In the genomic region with DNA sequence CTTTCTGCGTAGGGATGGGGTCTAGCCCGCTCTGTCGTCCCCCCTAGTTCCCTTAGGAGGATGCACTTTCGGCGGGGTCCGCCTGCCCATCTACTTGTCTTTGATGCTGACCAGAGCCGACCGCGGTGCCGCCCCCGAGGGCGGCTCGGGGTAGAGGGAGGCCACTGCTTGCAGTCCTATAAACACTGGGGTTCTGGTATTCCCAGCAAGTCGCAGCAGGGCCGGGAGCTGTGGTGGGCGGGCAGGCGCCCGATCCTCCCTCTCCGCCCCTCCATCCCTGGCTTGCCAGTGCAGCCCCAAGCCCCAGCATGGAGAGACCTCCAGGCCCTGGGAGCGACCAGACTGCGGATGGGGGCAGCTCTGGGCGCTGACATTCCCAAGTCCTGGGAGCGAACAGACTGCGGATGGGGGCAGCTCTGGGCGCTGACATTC, we compare ENCODE assay signal across 1 cellular context.
TF ChIP-seq lines count a peak whose summit lies in the region.

No MANE protein-coding gene starts in this region.

TF ChIP-seq in GM23338, 12 proteins besides CTCF, POLR2A, EP300 and RAD21 (continued from another document):
- TF ChIP-seq, protein P1, sequence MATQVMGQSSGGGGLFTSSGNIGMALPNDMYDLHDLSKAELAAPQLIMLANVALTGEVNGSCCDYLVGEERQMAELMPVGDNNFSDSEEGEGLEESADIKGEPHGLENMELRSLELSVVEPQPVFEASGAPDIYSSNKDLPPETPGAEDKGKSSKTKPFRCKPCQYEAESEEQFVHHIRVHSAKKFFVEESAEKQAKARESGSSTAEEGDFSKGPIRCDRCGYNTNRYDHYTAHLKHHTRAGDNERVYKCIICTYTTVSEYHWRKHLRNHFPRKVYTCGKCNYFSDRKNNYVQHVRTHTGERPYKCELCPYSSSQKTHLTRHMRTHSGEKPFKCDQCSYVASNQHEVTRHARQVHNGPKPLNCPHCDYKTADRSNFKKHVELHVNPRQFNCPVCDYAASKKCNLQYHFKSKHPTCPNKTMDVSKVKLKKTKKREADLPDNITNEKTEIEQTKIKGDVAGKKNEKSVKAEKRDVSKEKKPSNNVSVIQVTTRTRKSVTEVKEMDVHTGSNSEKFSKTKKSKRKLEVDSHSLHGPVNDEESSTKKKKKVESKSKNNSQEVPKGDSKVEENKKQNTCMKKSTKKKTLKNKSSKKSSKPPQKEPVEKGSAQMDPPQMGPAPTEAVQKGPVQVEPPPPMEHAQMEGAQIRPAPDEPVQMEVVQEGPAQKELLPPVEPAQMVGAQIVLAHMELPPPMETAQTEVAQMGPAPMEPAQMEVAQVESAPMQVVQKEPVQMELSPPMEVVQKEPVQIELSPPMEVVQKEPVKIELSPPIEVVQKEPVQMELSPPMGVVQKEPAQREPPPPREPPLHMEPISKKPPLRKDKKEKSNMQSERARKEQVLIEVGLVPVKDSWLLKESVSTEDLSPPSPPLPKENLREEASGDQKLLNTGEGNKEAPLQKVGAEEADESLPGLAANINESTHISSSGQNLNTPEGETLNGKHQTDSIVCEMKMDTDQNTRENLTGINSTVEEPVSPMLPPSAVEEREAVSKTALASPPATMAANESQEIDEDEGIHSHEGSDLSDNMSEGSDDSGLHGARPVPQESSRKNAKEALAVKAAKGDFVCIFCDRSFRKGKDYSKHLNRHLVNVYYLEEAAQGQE (IDR thresholded peaks at IDR 0.05; ENCODE audit: unreplicated experiment), result no peak
- no peak for TF ChIP-seq EZH2 (IDR thresholded peaks at IDR 0.05; ENCODE audit: low read depth, unreplicated experiment)
- TF ChIP-seq NANOG (IDR thresholded peaks at IDR 0.05; ENCODE audit: borderline replicate concordance), result no peak
- TF ChIP-seq EZH2phosphoT487 (IDR thresholded peaks at IDR 0.05; ENCODE audit: unreplicated experiment), result no peak
